Comparison of ENCODE assay signal across 11 cellular contexts in the genomic region with DNA sequence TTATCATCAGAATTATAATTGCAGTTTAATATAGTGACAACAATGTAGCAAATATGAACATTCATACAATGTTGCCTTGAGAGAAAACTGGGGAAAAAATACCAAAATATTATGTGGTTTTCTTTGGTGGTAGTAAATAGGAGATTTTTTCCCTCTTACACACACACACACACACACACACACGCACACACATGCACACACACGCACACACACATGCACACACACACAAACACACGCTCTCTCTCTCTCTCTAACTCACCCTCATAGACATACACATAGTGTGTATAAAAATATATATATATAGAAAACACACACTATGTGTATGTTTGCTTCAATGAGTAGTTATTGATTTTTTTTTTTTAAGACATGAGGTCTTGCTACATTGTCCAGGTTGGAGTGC.
"Had no signal": no experiment of that assay in that cellular context is flagged by ENCODE, and none has a peak within 500 bp of the region (broad histone marks: within the 10 kb centered on the region; RNA-seq: fewer than 3 reads in every experiment).

No MANE protein-coding gene starts in this region.

- DNase-seq: GM23248, GOT3, H7, H9, HCEC 1CT, HFFc6 had no signal

- H3K4me1 ChIP-seq: HAP-1 had no signal

- H3K4me3 ChIP-seq: GM23248, GM23338, HAP-1 had no signal

- H3K36me3 ChIP-seq: HAP-1 had no signal

- H3K9me3 ChIP-seq: HAP-1 had no signal

- FAIRE-seq: H1, H54 had no signal

- ATAC-seq: GM23338, HCT116 had no signal

- H3K27ac ChIP-seq: GM23248 had no signal
